In genomic region chr4:73573794-73574528, GRCh38 we compare ENCODE assay signal across 1 cellular context.
TF ChIP-seq lines count a peak whose summit lies in the region.

No MANE protein-coding gene starts in this region.

TF ChIP-seq in HepG2, 621 proteins besides CTCF, POLR2A, EP300 and RAD21 (continued from another document):
- TF ChIP-seq SALL1 (CRISPR knock-in tag; IDR thresholded peaks at IDR 0.05) = 0 out of 2 replicates have a peak, but pooled peaks have one; percentile 10
- TF ChIP-seq TAF15 (IDR thresholded peaks at IDR 0.05; ENCODE audit: low read depth, low read length, poor library complexity, severe bottlenecking) = no peak
- no peak for TF ChIP-seq ZNF839 (CRISPR knock-in tag; IDR thresholded peaks at IDR 0.05; ENCODE audit: borderline replicate concordance)
- TF ChIP-seq TEAD3 (CRISPR knock-in tag; optimal IDR thresholded peaks at IDR 0.05; ENCODE audit: borderline replicate concordance) = peak; percentile 32
- no peak for TF ChIP-seq FOXP1 (IDR thresholded peaks at IDR 0.05)
- no peak for TF ChIP-seq FOXP1 (CRISPR knock-in tag; IDR thresholded peaks at IDR 0.05)
- TF ChIP-seq ZNF337 (CRISPR knock-in tag; IDR thresholded peaks at IDR 0.05; ENCODE audit: borderline replicate concordance, low read depth) = no peak
- TF ChIP-seq FOXC1 (CRISPR knock-in tag; IDR thresholded peaks at IDR 0.05; ENCODE audit: borderline replicate concordance) = no peak
- 0 out of 2 replicates have a peak, but pooled peaks have one; percentile 12 for TF ChIP-seq FOXA3 (CRISPR knock-in tag; IDR thresholded peaks at IDR 0.05)
- no peak for TF ChIP-seq ZNF777 (CRISPR knock-in tag; IDR thresholded peaks at IDR 0.05)
- no peak for TF ChIP-seq ZSCAN20 (CRISPR knock-in tag; IDR thresholded peaks at IDR 0.05; ENCODE audit: borderline replicate concordance)
- no peak for TF ChIP-seq ZNF652 (CRISPR knock-in tag; IDR thresholded peaks at IDR 0.05; ENCODE audit: borderline replicate concordance, low read depth)
- no peak for TF ChIP-seq HMGXB3 (CRISPR knock-in tag; IDR thresholded peaks at IDR 0.05; ENCODE audit: borderline replicate concordance)
- no peak for TF ChIP-seq HDAC6 (IDR thresholded peaks at IDR 0.05; ENCODE audit: low read depth, low read length)
- no peak for TF ChIP-seq CAMTA2 (CRISPR knock-in tag; IDR thresholded peaks at IDR 0.05; ENCODE audit: borderline replicate concordance)
- no peak for TF ChIP-seq TRIM24 (CRISPR knock-in tag; IDR thresholded peaks at IDR 0.05)
- TF ChIP-seq RXRB (CRISPR knock-in tag; IDR thresholded peaks at IDR 0.05; ENCODE audit: borderline replicate concordance) = peak; percentile 34; the same call in 1 of the 2 replicates
- no peak for TF ChIP-seq SYNCRIP (IDR thresholded peaks at IDR 0.05; ENCODE audit: insufficient read depth, low read depth, low read length)
- no peak for TF ChIP-seq HCFC1 (IDR thresholded peaks at IDR 0.05; ENCODE audit: low read depth, low read length)
- peak; percentile 95 for TF ChIP-seq STAG1 (CRISPR knock-in tag; IDR thresholded peaks at IDR 0.05)
- TF ChIP-seq SMAD9 (CRISPR knock-in tag; IDR thresholded peaks at IDR 0.05) = no peak
- TF ChIP-seq ERF (CRISPR knock-in tag; IDR thresholded peaks at IDR 0.05) = 0 out of 2 replicates have a peak, but pooled peaks have one; percentile 36
- peak; percentile 53 for TF ChIP-seq XRCC5 (optimal IDR thresholded peaks at IDR 0.05; ENCODE audit: low read length)
- peak; percentile 57 for TF ChIP-seq ELF3 (CRISPR knock-in tag; IDR thresholded peaks at IDR 0.05)
